ENCODE assay signal across 1 cellular context in genomic region chr2:85514323-85514722, GRCh38.
TF ChIP-seq lines count a peak whose summit lies in the region.

No MANE protein-coding gene starts in this region.

TF ChIP-seq in K562, 482 proteins besides CTCF, POLR2A, EP300 and RAD21:
- TF ChIP-seq NFIX (CRISPR knock-in tag; IDR thresholded peaks at IDR 0.05; ENCODE audit: low read depth) (peak; percentile 29; the same call in 1 of the 2 replicates), CHAMP1 (IDR thresholded peaks at IDR 0.05) (no peak), ZNF408 (CRISPR knock-in tag; IDR thresholded peaks at IDR 0.05; ENCODE audit: low read depth) (0 out of 2 replicates have a peak, but pooled peaks have one; percentile 51)
- TF ChIP-seq, protein P1, sequence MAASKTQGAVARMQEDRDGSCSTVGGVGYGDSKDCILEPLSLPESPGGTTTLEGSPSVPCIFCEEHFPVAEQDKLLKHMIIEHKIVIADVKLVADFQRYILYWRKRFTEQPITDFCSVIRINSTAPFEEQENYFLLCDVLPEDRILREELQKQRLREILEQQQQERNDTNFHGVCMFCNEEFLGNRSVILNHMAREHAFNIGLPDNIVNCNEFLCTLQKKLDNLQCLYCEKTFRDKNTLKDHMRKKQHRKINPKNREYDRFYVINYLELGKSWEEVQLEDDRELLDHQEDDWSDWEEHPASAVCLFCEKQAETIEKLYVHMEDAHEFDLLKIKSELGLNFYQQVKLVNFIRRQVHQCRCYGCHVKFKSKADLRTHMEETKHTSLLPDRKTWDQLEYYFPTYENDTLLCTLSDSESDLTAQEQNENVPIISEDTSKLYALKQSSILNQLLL (CRISPR knock-in tag; IDR thresholded peaks at IDR 0.05; ENCODE audit: borderline replicate concordance) = 0 out of 2 replicates have a peak, but pooled peaks have one; percentile 56
TF ChIP-seq in K562: peak in this region for 3.
